ENCODE assay signal across 23 cellular contexts in genomic region chr3:133512416-133513089, GRCh38.
A peak's percentile ranks its signal among the peaks of the same experiment; 100 is the strongest.
DNase-seq lines count a peak whose midpoint lies in the region; ATAC-seq and TF ChIP-seq lines count a peak whose summit lies in the region.
"Had no signal": no experiment of that assay in that cellular context is flagged by ENCODE, and none has a peak within 500 bp of the region (broad histone marks: within the 10 kb centered on the region; RNA-seq: fewer than 3 reads in every experiment).

No MANE protein-coding gene starts in this region.

- CTCF ChIA-PET in PC-9 (lab: Charles Lee), result no interaction called here

- H4K20me1 ChIP-seq in PC-9 (ENCODE audit: insufficient read depth), result no peaks in the 10 kb centered on the region
- H4K20me1 ChIP-seq: BLaER1 treated with 17β-estradiol and CSF1 and Interleukin-3, amounts not matched to agents 10 nM and 100 nM had no signal

- DNase-seq in heart right ventricle (peak in 1 of 2 donors; percentile 29), Right ventricle myocardium inferior (ENCODE audit: missing footprints) (no peak), HT1080 (ENCODE audit: low read depth) (peak; percentile 38), trophoblast cell (peak; percentile 68 to 84), NCI-H1092 treated with DMSO at 0.1 percent for 48 hours (lab: John Stamatoyannopoulos, UW) (no peak), PC-9 (no peak), AG20443 (ENCODE audit: low spot score) (no peak)
- DNase-seq: 8988T; AML-193; CD4-positive, alpha-beta T cell; NCI-H1048; NCI-H1417 treated with DMSO at 0.1 percent for 48 hours; NCI-H1694 treated with DMSO at 0.1 percent for 48 hours; NCI-H2081; NCI-H2227 treated with DMSO at 0.1 percent for 48 hours; NCI-H526 treated with DMSO at 0.1 percent for 48 hours; SIG-M5 had no signal

- no peak overlapping the region for H3K23ac ChIP-seq in trophoblast cell (ENCODE audit: low read length)

- H3K9me3 ChIP-seq in heart right ventricle (no peaks in the 10 kb centered on the region), trophoblast cell (ENCODE audit: insufficient read depth, low read depth, low read length) (no peaks in the 10 kb centered on the region), PC-9 (ENCODE audit: insufficient read depth, low read depth) (no peaks in the 10 kb centered on the region)
- H3K9me3 ChIP-seq: BLaER1 treated with 17β-estradiol and CSF1 and Interleukin-3, amounts not matched to agents 10 nM and 100 nM had no signal

- no peak overlapping the region for H3K18ac ChIP-seq in trophoblast cell (ENCODE audit: low read length)

- WGBS in heart right ventricle, 2 donors, result 68 to 74% methylated on average over 6 of the region's 6 CpGs
- no CpG with 5 or more reads among the region's 6 CpGs for WGBS in trophoblast cell (ENCODE audit: extremely low coverage, insufficient coverage, insufficient read length)

- H3K14ac ChIP-seq in trophoblast cell (ENCODE audit: low read length), result no peak overlapping the region

- H3K9ac ChIP-seq in trophoblast cell (ENCODE audit: low read length), result no peak overlapping the region
- H3K9ac ChIP-seq: BLaER1 treated with 17β-estradiol and CSF1 and Interleukin-3, amounts not matched to agents 10 nM and 100 nM; KMS-11 had no signal

- no peak overlapping the region for H3K4ac ChIP-seq in trophoblast cell (ENCODE audit: low read depth, low read length)

- H3K79me1 ChIP-seq in trophoblast cell (ENCODE audit: low read length), result no peaks in the 10 kb centered on the region

- no peak overlapping the region for H4K12ac ChIP-seq in trophoblast cell (ENCODE audit: low read depth, low read length)

- H3K36me3 ChIP-seq in heart right ventricle (no peaks in the 10 kb centered on the region), trophoblast cell (ENCODE audit: control insufficient read depth in 1 of 2, insufficient read depth in 2 of 2, low read length in 2 of 2) (no peaks in the 10 kb centered on the region), PC-9 (ENCODE audit: low read depth) (no peaks in the 10 kb centered on the region)
- H3K36me3 ChIP-seq: BLaER1 treated with 17β-estradiol and CSF1 and Interleukin-3, amounts not matched to agents 10 nM and 100 nM had no signal

- H3F3A ChIP-seq in PC-9 (ENCODE audit: insufficient read depth, low read depth), result no peaks in the 10 kb centered on the region

- no peak overlapping the region for H3K4me2 ChIP-seq in trophoblast cell (ENCODE audit: low read length)
- H3K4me2 ChIP-seq in PC-9, result no peak overlapping the region
- H3K4me2 ChIP-seq: BLaER1 treated with 17β-estradiol and CSF1 and Interleukin-3, amounts not matched to agents 10 nM and 100 nM; KMS-11 had no signal

- no peak overlapping the region for H4K91ac ChIP-seq in trophoblast cell (ENCODE audit: low read depth, low read length)

- no peak overlapping the region for H3K27ac ChIP-seq in heart right ventricle
- H3K27ac ChIP-seq in trophoblast cell (ENCODE audit: low read depth, low read length), result no peak overlapping the region
- H3K27ac ChIP-seq in PC-9, result no peak overlapping the region
- H3K27ac ChIP-seq: BLaER1 treated with 17β-estradiol and CSF1 and Interleukin-3, amounts not matched to agents 10 nM and 100 nM; KMS-11; RWPE1 had no signal

- no peak overlapping the region for H2BK120ac ChIP-seq in trophoblast cell (ENCODE audit: insufficient read depth, low read length, poor library complexity)

- POLR2A ChIA-PET in PC-9 (lab: Charles Lee; ENCODE audit: unreplicated experiment), result no interaction called here

- no TSS peak for BruUV-seq in PC-9 (replicated peaks; lab: Mats Ljungman, UMichigan)

- H2BK12ac ChIP-seq in trophoblast cell (ENCODE audit: low read length), result no peak overlapping the region

- H2AFZ ChIP-seq in trophoblast cell (ENCODE audit: insufficient read depth, low read length, poor library complexity) (no peak overlapping the region), PC-9 (no peak overlapping the region)

- no peaks in the 10 kb centered on the region for H3K27me3 ChIP-seq in heart right ventricle
- no peaks in the 10 kb centered on the region for H3K27me3 ChIP-seq in trophoblast cell (ENCODE audit: insufficient read depth, low read length)
- H3K27me3 ChIP-seq in PC-9 (ENCODE audit: insufficient read depth, low read depth), result no peaks in the 10 kb centered on the region
- H3K27me3 ChIP-seq: BLaER1 treated with 17β-estradiol and CSF1 and Interleukin-3, amounts not matched to agents 10 nM and 100 nM had no signal

- TF ChIP-seq CTCF in heart right ventricle (IDR thresholded peaks at IDR 0.05) (no peak), PC-9 (conservative IDR thresholded peaks at IDR 0.05) (no peak)

- H3K9me2 ChIP-seq in PC-9 (ENCODE audit: insufficient read depth), result no peaks in the 10 kb centered on the region

- no peak overlapping the region for H4K8ac ChIP-seq in trophoblast cell (ENCODE audit: low read depth, low read length)

- no peak overlapping the region for H3K4me3 ChIP-seq in heart right ventricle
- H3K4me3 ChIP-seq in trophoblast cell (ENCODE audit: low read depth, low read length), result no peak overlapping the region
- no peak overlapping the region for H3K4me3 ChIP-seq in PC-9
- H3K4me3 ChIP-seq: BLaER1 treated with 17β-estradiol and CSF1 and Interleukin-3, amounts not matched to agents 10 nM and 100 nM had no signal

- H2BK5ac ChIP-seq in trophoblast cell (ENCODE audit: low read depth, low read length, poor library complexity), result no peak overlapping the region

- H3K4me1 ChIP-seq in heart right ventricle (peaks cover 0 to 14% (median 0%) of the 10 kb centered on the region in 9 donors), trophoblast cell (ENCODE audit: control insufficient read depth in 1 of 2, insufficient read depth in 2 of 2, low read length in 2 of 2) (no peaks in the 10 kb centered on the region), PC-9 (replicated peaks; ENCODE audit: insufficient read depth) (no peaks in the 10 kb centered on the region)

- H3K79me2 ChIP-seq in trophoblast cell (ENCODE audit: control insufficient read depth, insufficient read depth, low read length, poor library complexity) (no peaks in the 10 kb centered on the region), PC-9 (ENCODE audit: low read depth) (no peaks in the 10 kb centered on the region)

- ATAC-seq in heart right ventricle (peak in 7 of 8 donors; percentile 61 to 88 (median 71)), Right ventricle myocardium inferior (no peak), esophagus mucosa (peak; percentile 29)
- ATAC-seq: HCT116, Panc1 had no signal

- intact Hi-C loops in heart right ventricle (cut with DNase I), result no loop called here
- intact Hi-C loops in Right ventricle myocardium inferior (cut with DNase I), result no loop called here
- intact Hi-C loops in PC-9 (cut with micrococcal nuclease; ENCODE audit: unreplicated experiment), result no loop called here

- H2AK5ac ChIP-seq in trophoblast cell (ENCODE audit: low read length), result no peak overlapping the region

Comparison
In these comparisons a context has a peak if more than half of its experiments do, and no peak if none do; other contexts are left out.
1. DNase-seq: peak in HT1080 (single experiment) and trophoblast cell (2 of 2); none in Right ventricle myocardium inferior (single experiment), NCI-H1092 treated with DMSO at 0.1 percent for 48 hours (single experiment), PC-9 (0 of 2) and AG20443 (single experiment).